ENCODE assay signal across 9 cellular contexts in genomic region chr15:53976844-53977392, GRCh38. TPM values are rescaled to one million over a fixed set of nuclear protein-coding genes. Genes with fewer than 3 reads are reported as not detected.
DNase-seq lines count a peak whose midpoint lies in the region; ATAC-seq and TF ChIP-seq lines count a peak whose summit lies in the region.
"Had no signal": no experiment of that assay in that cellular context is flagged by ENCODE, and none has a peak within 500 bp of the region (broad histone marks: within the 10 kb centered on the region; RNA-seq: fewer than 3 reads in every experiment).

No MANE protein-coding gene starts in this region.

- no peaks in the 10 kb centered on the region for H3K36me3 Mint-ChIP-seq in endodermal cell (ENCODE audit: low read depth)
- H3K36me3 Mint-ChIP-seq in activated naive CD4-positive, alpha-beta T cell treated with anti-CD3 and anti-CD28 coated beads, Interleukin-2, amount 10 ng/mL, durations not matched to agents 7 days and 5 days: no peaks in the 10 kb centered on the region

- DNase-seq in H4 (ENCODE audit: low spot score): peak; percentile 45
- DNase-seq in NCI-H524 treated with DMSO at 0.1 percent for 48 hours (lab: John Stamatoyannopoulos, UW): peak; percentile 78
- DNase-seq in endodermal cell: peak; percentile 87
- DNase-seq in renal cortical epithelial cell (ENCODE audit: low read depth): peak; percentile 41
- no peak for DNase-seq in NCI-H1048 (lab: John Stamatoyannopoulos, UW)
- no peak for DNase-seq in NCI-H1694 (lab: John Stamatoyannopoulos, UW)
- DNase-seq in activated naive CD4-positive, alpha-beta T cell treated with anti-CD3 and anti-CD28 coated beads, Interleukin-2, amount 10 ng/mL, durations not matched to agents 7 days and 5 days: no peak
- DNase-seq: lower lobe of right lung had no signal

- peaks cover 12% of the 10 kb centered on the region for H3K4me1 Mint-ChIP-seq in endodermal cell
- H3K4me1 Mint-ChIP-seq in activated naive CD4-positive, alpha-beta T cell treated with anti-CD3 and anti-CD28 coated beads, Interleukin-2, amount 10 ng/mL, durations not matched to agents 7 days and 5 days: no peaks in the 10 kb centered on the region

- no peaks in the 10 kb centered on the region for H3K9me3 Mint-ChIP-seq in endodermal cell
- no peaks in the 10 kb centered on the region for H3K9me3 Mint-ChIP-seq in activated naive CD4-positive, alpha-beta T cell treated with anti-CD3 and anti-CD28 coated beads, Interleukin-2, amount 10 ng/mL, durations not matched to agents 7 days and 5 days

- no peaks in the 10 kb centered on the region for H3K9me3 ChIP-seq in endodermal cell (ENCODE audit: control insufficient read depth, low read length)
- H3K9me3 ChIP-seq: lower lobe of right lung had no signal

- H3K4me1 ChIP-seq in endodermal cell (ENCODE audit: control insufficient read depth, insufficient read depth, low read length): peaks cover 4% of the 10 kb centered on the region

- H3K27ac Mint-ChIP-seq in endodermal cell: no peak overlapping the region
- H3K27ac Mint-ChIP-seq in activated naive CD4-positive, alpha-beta T cell treated with anti-CD3 and anti-CD28 coated beads, Interleukin-2, amount 10 ng/mL, durations not matched to agents 7 days and 5 days: no peak overlapping the region

- no peaks in the 10 kb centered on the region for H3K36me3 ChIP-seq in endodermal cell (ENCODE audit: control insufficient read depth, insufficient read depth, low read length)
- H3K36me3 ChIP-seq: lower lobe of right lung had no signal

- H3K27ac ChIP-seq in endodermal cell (ENCODE audit: low read depth, low read length): no peak overlapping the region
- H3K27ac ChIP-seq: lower lobe of right lung had no signal

- no peak overlapping the region for H3K9ac ChIP-seq in endodermal cell (ENCODE audit: extremely low read depth, low read length, poor library complexity, severe bottlenecking)

- CTCF ChIA-PET in activated naive CD4-positive, alpha-beta T cell treated with anti-CD3 and anti-CD28 coated beads, Interleukin-2, amount 10 ng/mL, durations not matched to agents 7 days and 5 days (lab: Charles Lee): no interaction called here

- H3K4me3 Mint-ChIP-seq in endodermal cell: no peak overlapping the region
- H3K4me3 Mint-ChIP-seq in activated naive CD4-positive, alpha-beta T cell treated with anti-CD3 and anti-CD28 coated beads, Interleukin-2, amount 10 ng/mL, durations not matched to agents 7 days and 5 days: no peak overlapping the region

- H3K27me3 Mint-ChIP-seq in endodermal cell (ENCODE audit: insufficient read depth): peaks cover 25% of the 10 kb centered on the region
- H3K27me3 Mint-ChIP-seq in activated naive CD4-positive, alpha-beta T cell treated with anti-CD3 and anti-CD28 coated beads, Interleukin-2, amount 10 ng/mL, durations not matched to agents 7 days and 5 days: peaks cover 19% of the 10 kb centered on the region

- peak; percentile 84 for TF ChIP-seq CTCF in endodermal cell (conservative IDR thresholded peaks at IDR 0.05)

- ATAC-seq in HG03460 (IDR thresholded peaks at IDR 0.05; ENCODE audit: unreplicated experiment): no peak
- ATAC-seq: lower lobe of right lung had no signal

- H3K27me3 ChIP-seq in endodermal cell (ENCODE audit: control insufficient read depth, insufficient read depth, low read length, poor library complexity, severe bottlenecking): peaks cover 28% of the 10 kb centered on the region

- 24 to 38% methylated on average over 4 to 7 of the region's 8 CpGs for WGBS in endodermal cell (ENCODE audit: insufficient coverage in 1 of 2, insufficient read length in 1 of 2), 2 experiments

- H3K4me3 ChIP-seq in endodermal cell (ENCODE audit: low read length): no peak overlapping the region
- H3K4me3 ChIP-seq: lower lobe of right lung had no signal

RNA-seq across cellular contexts. Expression of gene UNC13C, which starts 1.3 kb away (rescaled TPM):
- not detected in 2 replicates for total RNA-seq in H4 (2014; rRNA removed; shearing (Covaris generic))
- total RNA-seq in endodermal cell (10 to 100 TPM in 1 of 2 donors, 1 to 10 TPM in 1; 7.2 to 19.9 TPM), renal cortical epithelial cell (under 0.01 TPM in 1 of 2 replicates, not detected in the other)
- 0.25 TPM for polyA plus RNA-seq in endodermal cell (2013, experiment 1 of 2)
- polyA plus RNA-seq in endodermal cell (2013, experiment 2 of 2): 0.58 TPM

Comparison
In these comparisons a context has a peak if more than half of its experiments do, and no peak if none do; other contexts are left out.
1. DNase-seq: peak in H4 (single experiment), NCI-H524 treated with DMSO at 0.1 percent for 48 hours (single experiment), endodermal cell (single experiment) and renal cortical epithelial cell (single experiment); none in NCI-H1048 (single experiment), NCI-H1694 (single experiment) and activated naive CD4-positive, alpha-beta T cell treated with anti-CD3 and anti-CD28 coated beads, Interleukin-2, amount 10 ng/mL, durations not matched to agents 7 days and 5 days (single experiment).